8 cellular contexts compared by ENCODE assay signal in genomic region chr14:22919601-22919921, GRCh38. TPM values are rescaled to one million over a fixed set of nuclear protein-coding genes. Genes with fewer than 3 reads are reported as not detected.
A peak's percentile ranks its signal among the peaks of the same experiment; 100 is the strongest.
DNase-seq lines count a peak whose midpoint lies in the region; ATAC-seq lines count a peak whose summit lies in the region.

No MANE protein-coding gene starts in this region.

- DNase-seq in Jurkat, Clone E6-1 (ENCODE audit: low read depth, low spot score): no peak
- DNase-seq in NCI-H510A (lab: John Stamatoyannopoulos, UW) (no peak), NCI-H2196 (lab: John Stamatoyannopoulos, UW; ENCODE audit: unreplicated experiment) (no peak), SK-N-DZ (ENCODE audit: low spot score) (no peak), RPMI8226 (no peak)

- H3K27me3 ChIP-seq in ectodermal cell (ENCODE audit: control insufficient read depth, insufficient read depth, low read length, poor library complexity, severe bottlenecking) (no peaks in the 10 kb centered on the region), neuron (ENCODE audit: insufficient read depth, low read length) (no peaks in the 10 kb centered on the region)

- H2AFZ ChIP-seq in neuron (ENCODE audit: low read depth, low read length): no peak overlapping the region

- 22 to 25% methylated on average over 10 of the region's 10 CpGs for WGBS in ectodermal cell, 2 experiments

- peak; percentile 6 for ATAC-seq in GM19025 (IDR thresholded peaks at IDR 0.05; ENCODE audit: low read depth, unreplicated experiment)

- H3K27ac ChIP-seq in ectodermal cell (ENCODE audit: insufficient read depth, low read depth, low read length, poor library complexity, severe bottlenecking): peak overlapping the region; percentile 61

- peaks cover 8% of the 10 kb centered on the region for H3K4me1 ChIP-seq in ectodermal cell (ENCODE audit: control insufficient read depth, insufficient read depth, low read length)
- H3K4me1 ChIP-seq in neuron (ENCODE audit: insufficient read depth, low read length): peaks cover 10% of the 10 kb centered on the region

- H3K4me3 ChIP-seq in Jurkat, Clone E6-1 (ENCODE audit: low read length): peak overlapping the region; percentile 51
- H3K4me3 ChIP-seq in ectodermal cell (ENCODE audit: insufficient read depth, low read depth, low read length) (peak overlapping the region; percentile 31), neuron (ENCODE audit: low read length) (peak overlapping the region; percentile 37)

- no peaks in the 10 kb centered on the region for H3K9me3 ChIP-seq in ectodermal cell (ENCODE audit: control insufficient read depth, low read length)
- no peaks in the 10 kb centered on the region for H3K9me3 ChIP-seq in neuron (ENCODE audit: low read length)

- H3K36me3 ChIP-seq in ectodermal cell (ENCODE audit: control insufficient read depth, insufficient read depth, low read length) (peaks cover 36% of the 10 kb centered on the region), neuron (ENCODE audit: insufficient read depth, low read length) (peaks cover 48% of the 10 kb centered on the region)

RNA-seq across cellular contexts. Expression of gene RBM23, which starts 0.6 kb away (rescaled TPM):
- 58.3 TPM for polyA plus RNA-seq in Jurkat, Clone E6-1 (2012; ENCODE audit: insufficient read depth, insufficient read length)
- polyA plus RNA-seq in ectodermal cell (2013, experiment 1 of 4): 69.1 TPM
- 75.9 TPM for polyA plus RNA-seq in ectodermal cell (2013, experiment 2 of 4)
- 55.1 TPM for polyA plus RNA-seq in ectodermal cell (2013, experiment 3 of 4)
- polyA plus RNA-seq in ectodermal cell (2013, experiment 4 of 4): 60.9 TPM
- polyA plus RNA-seq in SK-N-DZ (2014; cell fraction: cytosol; rRNA removed): 107 and 143 TPM in 2 replicates
- polyA plus RNA-seq in SK-N-DZ (2014; cell fraction: nucleus; rRNA removed): 90.2 and 100 TPM in 2 replicates

RNA-seq across cellular contexts. Expression of gene PRMT5, which starts 9.6 kb away (rescaled TPM):
- 168 TPM for polyA plus RNA-seq in Jurkat, Clone E6-1 (2012; ENCODE audit: insufficient read depth, insufficient read length)
- 155 TPM for polyA plus RNA-seq in ectodermal cell (2013, experiment 1 of 4)
- 152 TPM for polyA plus RNA-seq in ectodermal cell (2013, experiment 2 of 4)
- polyA plus RNA-seq in ectodermal cell (2013, experiment 3 of 4): 117 TPM
- 120 TPM for polyA plus RNA-seq in ectodermal cell (2013, experiment 4 of 4)
- 93.5 and 106 TPM in 2 replicates for polyA plus RNA-seq in SK-N-DZ (2014; cell fraction: cytosol; rRNA removed)
- 143 and 178 TPM in 2 replicates for polyA plus RNA-seq in SK-N-DZ (2014; cell fraction: nucleus; rRNA removed)

RNA-seq across cellular contexts. Expression of gene REM2, which starts 36.5 kb away (rescaled TPM):
- polyA plus RNA-seq in Jurkat, Clone E6-1 (2012; ENCODE audit: insufficient read depth, insufficient read length): not detected
- polyA plus RNA-seq in ectodermal cell (2013, experiment 1 of 4): 2.5 TPM
- polyA plus RNA-seq in ectodermal cell (2013, experiment 2 of 4): 2.1 TPM
- 2.9 TPM for polyA plus RNA-seq in ectodermal cell (2013, experiment 3 of 4)
- polyA plus RNA-seq in ectodermal cell (2013, experiment 4 of 4): 2.2 TPM
- 2.5 and 4.0 TPM in 2 replicates for polyA plus RNA-seq in SK-N-DZ (2014; cell fraction: cytosol; rRNA removed)
- polyA plus RNA-seq in SK-N-DZ (2014; cell fraction: nucleus; rRNA removed): 1.2 and 5.2 TPM in 2 replicates

RNA-seq across cellular contexts. Expression of gene HAUS4, which starts 37.3 kb away (rescaled TPM):
- 81.6 TPM for polyA plus RNA-seq in Jurkat, Clone E6-1 (2012; ENCODE audit: insufficient read depth, insufficient read length)
- 85.3 TPM for polyA plus RNA-seq in ectodermal cell (2013, experiment 1 of 4)
- 76.6 TPM for polyA plus RNA-seq in ectodermal cell (2013, experiment 2 of 4)
- 87.7 TPM for polyA plus RNA-seq in ectodermal cell (2013, experiment 3 of 4)
- 95.6 TPM for polyA plus RNA-seq in ectodermal cell (2013, experiment 4 of 4)
- 87.7 and 96.6 TPM in 2 replicates for polyA plus RNA-seq in SK-N-DZ (2014; cell fraction: cytosol; rRNA removed)
- 86.2 and 93.0 TPM in 2 replicates for polyA plus RNA-seq in SK-N-DZ (2014; cell fraction: nucleus; rRNA removed)

RNA-seq across cellular contexts. Expression of gene LRP10, which starts 48.0 kb away (rescaled TPM):
- 15.2 TPM for polyA plus RNA-seq in Jurkat, Clone E6-1 (2012; ENCODE audit: insufficient read depth, insufficient read length)
- polyA plus RNA-seq in ectodermal cell (2013, experiment 1 of 4): 11.0 TPM
- 9.9 TPM for polyA plus RNA-seq in ectodermal cell (2013, experiment 2 of 4)
- 8.2 TPM for polyA plus RNA-seq in ectodermal cell (2013, experiment 3 of 4)
- 10.9 TPM for polyA plus RNA-seq in ectodermal cell (2013, experiment 4 of 4)
- polyA plus RNA-seq in SK-N-DZ (2014; cell fraction: cytosol; rRNA removed): 2.2 and 2.5 TPM in 2 replicates
- 1.6 and 3.7 TPM in 2 replicates for polyA plus RNA-seq in SK-N-DZ (2014; cell fraction: nucleus; rRNA removed)
